Comparison of ENCODE assay signal across 10 cellular contexts in the genomic region with DNA sequence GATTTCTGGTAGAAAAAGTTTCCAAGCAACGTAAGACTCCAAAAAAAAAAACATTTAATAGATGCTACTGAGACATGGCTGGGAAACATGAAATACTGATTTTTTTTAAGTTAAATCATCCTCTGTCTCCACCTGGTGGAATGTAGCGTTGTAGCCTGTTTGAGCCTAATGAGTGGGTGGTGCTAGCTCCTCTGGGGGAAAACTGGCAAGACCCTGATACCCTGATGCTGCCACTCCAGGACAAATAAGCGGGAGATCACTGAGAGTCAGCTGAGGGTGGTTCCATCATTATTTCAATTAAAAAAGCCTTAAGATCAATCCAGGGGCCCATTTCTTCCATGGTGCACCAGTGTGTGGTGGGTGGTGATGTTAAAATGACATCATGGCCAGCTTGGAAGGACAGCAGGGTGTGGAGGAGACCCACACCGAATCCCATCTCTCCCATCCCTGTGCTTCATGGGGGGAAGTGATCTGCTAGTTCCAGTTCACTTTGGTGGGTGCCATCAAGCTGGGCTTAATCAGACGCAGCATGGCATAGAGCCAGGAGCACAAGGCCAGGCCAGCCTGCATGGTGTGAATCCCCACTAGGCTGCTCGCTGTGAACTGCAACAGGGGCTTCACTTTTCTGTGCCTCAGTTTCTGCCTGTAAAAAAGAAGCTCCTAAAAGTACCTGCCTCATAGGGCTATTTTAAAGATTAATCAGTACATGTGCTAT. TPM values are rescaled to one million over a fixed set of nuclear protein-coding genes. Genes with fewer than 3 reads are reported as not detected.
DNase-seq lines count a peak whose midpoint lies in the region; ATAC-seq, FAIRE-seq and TF ChIP-seq lines count a peak whose summit lies in the region.
"Had no signal": no experiment of that assay in that cellular context is flagged by ENCODE, and none has a peak within 500 bp of the region (broad histone marks: within the 10 kb centered on the region; RNA-seq: fewer than 3 reads in every experiment).

No MANE protein-coding gene starts in this region.

- H3K36me3 Mint-ChIP-seq in WTC11, result peaks cover 51% of the 10 kb centered on the region

- POLR2A ChIA-PET in WTC11 (lab: Charles Lee), result interaction anchor here (0.6 kb wide), 1 partner anchor 442 kb away, joined by 4 read pairs; no protein-coding TSS in a partner anchor

- no peak overlapping the region for H3K4me3 ChIP-seq in kidney (ENCODE audit: low read length in 2 of 2)

- no peaks in the 10 kb centered on the region for H3K4me1 Mint-ChIP-seq in WTC11
- H3K4me1 Mint-ChIP-seq: memory B cell had no signal

- H3K27ac ChIP-seq in kidney (ENCODE audit: low read depth in 2 of 2, low read length in 2 of 2), result no peak overlapping the region

- TF ChIP-seq CTCF in WTC11 (IDR thresholded peaks at IDR 0.05) (no peak), kidney (IDR thresholded peaks at IDR 0.05; ENCODE audit: borderline replicate concordance, extremely low read depth, insufficient read depth) (peak; percentile 14)

- peak overlapping the region; percentile 37; the same call in 1 of the 2 replicates for H3K27ac Mint-ChIP-seq in WTC11
- H3K27ac Mint-ChIP-seq: memory B cell had no signal

- in situ Hi-C loops in Caki2 (cut with HindIII; ENCODE audit: low pct_unique_long_range_greater_than_20kb, low sequenced_read_pairs), result no loop called here

- CTCF ChIA-PET in WTC11 (lab: Charles Lee), result interaction anchor here (0.8 to 1.6 kb wide), 13 partner anchors 9 to 333 kb away, joined by 3 to 13 read pairs (median 4); partner anchors contain the start of gene TAF8

- no peaks in the 10 kb centered on the region for H3K27me3 Mint-ChIP-seq in WTC11 (ENCODE audit: low read depth)
- H3K27me3 Mint-ChIP-seq: memory B cell had no signal

- intact Hi-C loops in kidney (cut with DNase I), result no loop called here

- H3K4me1 ChIP-seq in kidney (ENCODE audit: control insufficient read depth in 1 of 2, insufficient read depth in 1 of 2, low read depth in 1 of 2, low read length in 2 of 2), result peaks cover 12 to 15% of the 10 kb centered on the region in 2 donors

- DNase-seq in Caki2 (ENCODE audit: low read depth) (peak; percentile 56), HT-29 (ENCODE audit: low spot score) (peak; percentile 50), WTC11 (ENCODE audit: low spot score) (no peak), kidney (no peak), NCI-H446 treated with DMSO at 0.1 percent for 48 hours (lab: John Stamatoyannopoulos, UW) (no peak), mucosa of gallbladder (ENCODE audit: low spot score) (no peak), NCI-H510A (lab: John Stamatoyannopoulos, UW) (no peak)
- DNase-seq: stimulated activated CD4-positive, alpha-beta T cell treated with anti-CD3 and anti-CD28 coated beads, Interleukin-1b, Interleukin-23, amount 100 ng/mL, for 48 hours had no signal

- no peaks in the 10 kb centered on the region for H3K36me3 ChIP-seq in kidney (ENCODE audit: control insufficient read depth in 1 of 2, insufficient read depth in 2 of 2, low read length in 2 of 2)

- H3K9me3 Mint-ChIP-seq in WTC11, result no peaks in the 10 kb centered on the region
- H3K9me3 Mint-ChIP-seq: memory B cell had no signal

- no peak overlapping the region for H3K4me3 Mint-ChIP-seq in WTC11
- H3K4me3 Mint-ChIP-seq: memory B cell had no signal

- no peaks in the 10 kb centered on the region for H3K9me3 ChIP-seq in kidney (ENCODE audit: control insufficient read depth in 1 of 2, low read length in 2 of 2)

- ATAC-seq in WTC11 (peak; percentile 78), GM21447 (IDR thresholded peaks at IDR 0.05; ENCODE audit: unreplicated experiment) (no peak)

- FAIRE-seq in kidney (lab: Jason Lieb, UNC), result no peak

- no peak overlapping the region for H3K9ac ChIP-seq in kidney (ENCODE audit: low read length in 2 of 2)

TF ChIP-seq in WTC11, 78 proteins besides CTCF, POLR2A, EP300 and RAD21:
- TF ChIP-seq, protein P1, sequence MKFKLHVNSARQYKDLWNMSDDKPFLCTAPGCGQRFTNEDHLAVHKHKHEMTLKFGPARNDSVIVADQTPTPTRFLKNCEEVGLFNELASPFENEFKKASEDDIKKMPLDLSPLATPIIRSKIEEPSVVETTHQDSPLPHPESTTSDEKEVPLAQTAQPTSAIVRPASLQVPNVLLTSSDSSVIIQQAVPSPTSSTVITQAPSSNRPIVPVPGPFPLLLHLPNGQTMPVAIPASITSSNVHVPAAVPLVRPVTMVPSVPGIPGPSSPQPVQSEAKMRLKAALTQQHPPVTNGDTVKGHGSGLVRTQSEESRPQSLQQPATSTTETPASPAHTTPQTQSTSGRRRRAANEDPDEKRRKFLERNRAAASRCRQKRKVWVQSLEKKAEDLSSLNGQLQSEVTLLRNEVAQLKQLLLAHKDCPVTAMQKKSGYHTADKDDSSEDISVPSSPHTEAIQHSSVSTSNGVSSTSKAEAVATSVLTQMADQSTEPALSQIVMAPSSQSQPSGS (CRISPR knock-in tag; IDR thresholded peaks at IDR 0.05; ENCODE audit: borderline replicate concordance, low read depth), result no peak
- TF ChIP-seq ETV6 (CRISPR knock-in tag; IDR thresholded peaks at IDR 0.05), result no peak
- no peak for TF ChIP-seq CREM (CRISPR knock-in tag; IDR thresholded peaks at IDR 0.05)
- TF ChIP-seq ESRRA (CRISPR knock-in tag; IDR thresholded peaks at IDR 0.05; ENCODE audit: borderline replicate concordance), result no peak
- TF ChIP-seq IRF2 (CRISPR knock-in tag; IDR thresholded peaks at IDR 0.05; ENCODE audit: borderline replicate concordance, low read depth), result no peak
- no peak for TF ChIP-seq GRHL2 (CRISPR knock-in tag; IDR thresholded peaks at IDR 0.05; ENCODE audit: insufficient replicate concordance, severe bottlenecking)
- no peak for TF ChIP-seq AR (CRISPR knock-in tag; IDR thresholded peaks at IDR 0.05)
- no peak for TF ChIP-seq ELF4 (CRISPR knock-in tag; IDR thresholded peaks at IDR 0.05; ENCODE audit: low read depth)

RNA-seq across cellular contexts. Expression of gene MRPS10, which starts 12.8 kb away (rescaled TPM):
- 109 and 126 TPM in 2 replicates for total RNA-seq in Caki2 (2014; rRNA removed; shearing (Covaris generic); ENCODE audit: low replicate concordance)
- 24.2 and 24.7 TPM in 2 replicates for total RNA-seq in HT-29 (2014; rRNA removed; shearing (Covaris generic))
- total RNA-seq in WTC11 (2021), result 30.7 to 32.9 TPM (median 31.3 TPM) in 3 replicates
- total RNA-seq in kidney, result 28.0 TPM
- 39.6 TPM for polyA plus RNA-seq in kidney (ENCODE audit: insufficient read depth, low read depth, low replicate concordance)
- total RNA-seq in mucosa of gallbladder, result 25.1 TPM

RNA-seq across cellular contexts. Expression of gene GUCA1B, which starts 35.7 kb away (rescaled TPM):
- total RNA-seq in Caki2 (2014; rRNA removed; shearing (Covaris generic); ENCODE audit: low replicate concordance), result not detected in 2 replicates
- 0.08 TPM in 1 of 2 replicates, not detected in the other for total RNA-seq in HT-29 (2014; rRNA removed; shearing (Covaris generic))
- total RNA-seq in WTC11 (2021) (2.0 to 3.7 TPM (median 2.7 TPM) in 3 replicates), kidney (0.60 TPM), mucosa of gallbladder (0.43 TPM)
- not detected for polyA plus RNA-seq in kidney (ENCODE audit: insufficient read depth, low read depth, low replicate concordance)

RNA-seq across cellular contexts. Expression of gene GUCA1A, which starts 57.3 kb away (rescaled TPM):
- not detected in 2 replicates for total RNA-seq in Caki2 (2014; rRNA removed; shearing (Covaris generic); ENCODE audit: low replicate concordance)
- not detected in 2 replicates for total RNA-seq in HT-29 (2014; rRNA removed; shearing (Covaris generic))
- total RNA-seq in WTC11 (2021), result 10.9 to 12.9 TPM (median 12.5 TPM) in 3 replicates
- not detected for total RNA-seq in kidney
- not detected for polyA plus RNA-seq in kidney (ENCODE audit: insufficient read depth, low read depth, low replicate concordance)
- total RNA-seq in mucosa of gallbladder, result not detected

Comparison
In these comparisons a context has a peak if more than half of its experiments do, and no peak if none do; other contexts are left out.
1. DNase-seq: peak in Caki2 (single experiment) and HT-29 (single experiment); none in WTC11 (single experiment), kidney (single experiment), NCI-H446 treated with DMSO at 0.1 percent for 48 hours (single experiment), mucosa of gallbladder (single experiment) and NCI-H510A (single experiment).
2. RNA of gene GUCA1A, which starts 57.3 kb away (total RNA-seq): 10.9 to 12.9 TPM in WTC11; not detected in mucosa of gallbladder (single experiment), not detected in kidney (single experiment), not detected in Caki2 and not detected in HT-29; every median in the first group is over 10 times any median in the second.